Comparison of ENCODE assay signal across 2 cellular contexts in the genomic region with DNA sequence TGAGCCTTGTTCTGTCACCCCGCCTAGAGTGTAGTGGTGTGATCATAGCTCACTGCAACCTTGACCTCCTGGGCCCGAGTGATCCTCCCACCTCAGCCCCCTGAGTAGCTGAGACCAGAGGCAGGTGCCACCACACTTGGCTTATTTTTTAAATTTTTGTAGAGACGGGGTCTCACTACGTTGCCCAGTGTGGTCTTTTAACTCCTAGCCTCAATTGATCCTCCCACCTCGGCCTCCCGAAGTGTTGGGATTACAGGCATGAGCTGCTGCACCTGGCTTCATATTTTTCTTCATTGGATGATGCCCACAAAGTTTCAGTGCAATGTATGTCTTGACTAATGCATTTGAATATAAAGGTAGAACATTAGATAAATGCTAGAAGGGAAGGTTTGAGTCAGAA.
TF ChIP-seq lines count a peak whose summit lies in the region.

No MANE protein-coding gene starts in this region.

TF ChIP-seq in HCT116, 20 proteins besides CTCF, POLR2A, EP300 and RAD21 (continued from another document):
- TF ChIP-seq, protein P1, sequence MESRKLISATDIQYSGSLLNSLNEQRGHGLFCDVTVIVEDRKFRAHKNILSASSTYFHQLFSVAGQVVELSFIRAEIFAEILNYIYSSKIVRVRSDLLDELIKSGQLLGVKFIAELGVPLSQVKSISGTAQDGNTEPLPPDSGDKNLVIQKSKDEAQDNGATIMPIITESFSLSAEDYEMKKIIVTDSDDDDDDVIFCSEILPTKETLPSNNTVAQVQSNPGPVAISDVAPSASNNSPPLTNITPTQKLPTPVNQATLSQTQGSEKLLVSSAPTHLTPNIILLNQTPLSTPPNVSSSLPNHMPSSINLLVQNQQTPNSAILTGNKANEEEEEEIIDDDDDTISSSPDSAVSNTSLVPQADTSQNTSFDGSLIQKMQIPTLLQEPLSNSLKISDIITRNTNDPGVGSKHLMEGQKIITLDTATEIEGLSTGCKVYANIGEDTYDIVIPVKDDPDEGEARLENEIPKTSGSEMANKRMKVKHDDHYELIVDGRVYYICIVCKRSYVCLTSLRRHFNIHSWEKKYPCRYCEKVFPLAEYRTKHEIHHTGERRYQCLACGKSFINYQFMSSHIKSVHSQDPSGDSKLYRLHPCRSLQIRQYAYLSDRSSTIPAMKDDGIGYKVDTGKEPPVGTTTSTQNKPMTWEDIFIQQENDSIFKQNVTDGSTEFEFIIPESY (IDR thresholded peaks at IDR 0.05; ENCODE audit: extremely low read depth, insufficient replicate concordance, low read length) = no peak
- TF ChIP-seq FOSL1 (IDR thresholded peaks at IDR 0.05; ENCODE audit: low read depth) (no peak), ZFX (IDR thresholded peaks at IDR 0.05) (no peak), ELF1 (IDR thresholded peaks at IDR 0.05; ENCODE audit: borderline replicate concordance, low read depth) (no peak), ZNF274 (IDR thresholded peaks at IDR 0.05; ENCODE audit: low read depth, low read length) (no peak), TCF7L2 (IDR thresholded peaks at IDR 0.05; ENCODE audit: borderline replicate concordance, extremely low read depth, insufficient read depth, insufficient read length) (no peak)
- TF ChIP-seq, protein P2, sequence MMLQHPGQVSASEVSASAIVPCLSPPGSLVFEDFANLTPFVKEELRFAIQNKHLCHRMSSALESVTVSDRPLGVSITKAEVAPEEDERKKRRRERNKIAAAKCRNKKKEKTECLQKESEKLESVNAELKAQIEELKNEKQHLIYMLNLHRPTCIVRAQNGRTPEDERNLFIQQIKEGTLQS (IDR thresholded peaks at IDR 0.05) = no peak

TF ChIP-seq in WTC11, 78 proteins besides CTCF, POLR2A, EP300 and RAD21 (continued from another document):
- TF ChIP-seq, protein P3, sequence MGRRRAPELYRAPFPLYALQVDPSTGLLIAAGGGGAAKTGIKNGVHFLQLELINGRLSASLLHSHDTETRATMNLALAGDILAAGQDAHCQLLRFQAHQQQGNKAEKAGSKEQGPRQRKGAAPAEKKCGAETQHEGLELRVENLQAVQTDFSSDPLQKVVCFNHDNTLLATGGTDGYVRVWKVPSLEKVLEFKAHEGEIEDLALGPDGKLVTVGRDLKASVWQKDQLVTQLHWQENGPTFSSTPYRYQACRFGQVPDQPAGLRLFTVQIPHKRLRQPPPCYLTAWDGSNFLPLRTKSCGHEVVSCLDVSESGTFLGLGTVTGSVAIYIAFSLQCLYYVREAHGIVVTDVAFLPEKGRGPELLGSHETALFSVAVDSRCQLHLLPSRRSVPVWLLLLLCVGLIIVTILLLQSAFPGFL (CRISPR knock-in tag; IDR thresholded peaks at IDR 0.05; ENCODE audit: borderline replicate concordance) = no peak
